1 cellular context compared by ENCODE assay signal in the genomic region with DNA sequence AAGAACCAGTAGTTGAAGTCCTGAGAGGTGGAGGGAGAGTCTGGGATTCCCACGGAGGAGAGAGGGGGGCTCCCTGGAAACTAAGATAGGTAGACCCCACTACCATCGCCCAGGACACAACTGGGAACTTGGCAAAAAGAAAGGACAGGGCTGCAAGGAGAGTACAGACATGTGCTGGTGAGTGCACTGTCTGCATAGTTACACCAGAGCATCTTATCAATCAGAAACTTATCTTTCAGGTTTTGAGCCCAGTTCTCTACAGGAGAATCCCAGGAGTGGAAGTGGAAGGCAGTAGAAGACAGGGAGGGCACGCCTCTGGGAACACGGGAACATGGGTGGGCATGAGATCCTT.
TF ChIP-seq lines count a peak whose summit lies in the region.

No MANE protein-coding gene starts in this region.

TF ChIP-seq in K562, 482 proteins besides CTCF, POLR2A, EP300 and RAD21:
- TF ChIP-seq STAT5A (IDR thresholded peaks at IDR 0.05; ENCODE audit: borderline replicate concordance, low read length) (no peak), ARNT (IDR thresholded peaks at IDR 0.05) (no peak), JUND (IDR thresholded peaks at IDR 0.05; ENCODE audit: borderline replicate concordance, low read depth, low read length) (no peak), JUND (tag; IDR thresholded peaks at IDR 0.05; ENCODE audit: borderline replicate concordance, low read depth, low read length) (no peak), GABPB1 (CRISPR knock-in tag; IDR thresholded peaks at IDR 0.05) (0 out of 2 replicates have a peak, but pooled peaks have one; percentile 6), E2F8 (IDR thresholded peaks at IDR 0.05; ENCODE audit: low read depth, partially characterized antibody) (peak; percentile 41)
- TF ChIP-seq, protein P1, sequence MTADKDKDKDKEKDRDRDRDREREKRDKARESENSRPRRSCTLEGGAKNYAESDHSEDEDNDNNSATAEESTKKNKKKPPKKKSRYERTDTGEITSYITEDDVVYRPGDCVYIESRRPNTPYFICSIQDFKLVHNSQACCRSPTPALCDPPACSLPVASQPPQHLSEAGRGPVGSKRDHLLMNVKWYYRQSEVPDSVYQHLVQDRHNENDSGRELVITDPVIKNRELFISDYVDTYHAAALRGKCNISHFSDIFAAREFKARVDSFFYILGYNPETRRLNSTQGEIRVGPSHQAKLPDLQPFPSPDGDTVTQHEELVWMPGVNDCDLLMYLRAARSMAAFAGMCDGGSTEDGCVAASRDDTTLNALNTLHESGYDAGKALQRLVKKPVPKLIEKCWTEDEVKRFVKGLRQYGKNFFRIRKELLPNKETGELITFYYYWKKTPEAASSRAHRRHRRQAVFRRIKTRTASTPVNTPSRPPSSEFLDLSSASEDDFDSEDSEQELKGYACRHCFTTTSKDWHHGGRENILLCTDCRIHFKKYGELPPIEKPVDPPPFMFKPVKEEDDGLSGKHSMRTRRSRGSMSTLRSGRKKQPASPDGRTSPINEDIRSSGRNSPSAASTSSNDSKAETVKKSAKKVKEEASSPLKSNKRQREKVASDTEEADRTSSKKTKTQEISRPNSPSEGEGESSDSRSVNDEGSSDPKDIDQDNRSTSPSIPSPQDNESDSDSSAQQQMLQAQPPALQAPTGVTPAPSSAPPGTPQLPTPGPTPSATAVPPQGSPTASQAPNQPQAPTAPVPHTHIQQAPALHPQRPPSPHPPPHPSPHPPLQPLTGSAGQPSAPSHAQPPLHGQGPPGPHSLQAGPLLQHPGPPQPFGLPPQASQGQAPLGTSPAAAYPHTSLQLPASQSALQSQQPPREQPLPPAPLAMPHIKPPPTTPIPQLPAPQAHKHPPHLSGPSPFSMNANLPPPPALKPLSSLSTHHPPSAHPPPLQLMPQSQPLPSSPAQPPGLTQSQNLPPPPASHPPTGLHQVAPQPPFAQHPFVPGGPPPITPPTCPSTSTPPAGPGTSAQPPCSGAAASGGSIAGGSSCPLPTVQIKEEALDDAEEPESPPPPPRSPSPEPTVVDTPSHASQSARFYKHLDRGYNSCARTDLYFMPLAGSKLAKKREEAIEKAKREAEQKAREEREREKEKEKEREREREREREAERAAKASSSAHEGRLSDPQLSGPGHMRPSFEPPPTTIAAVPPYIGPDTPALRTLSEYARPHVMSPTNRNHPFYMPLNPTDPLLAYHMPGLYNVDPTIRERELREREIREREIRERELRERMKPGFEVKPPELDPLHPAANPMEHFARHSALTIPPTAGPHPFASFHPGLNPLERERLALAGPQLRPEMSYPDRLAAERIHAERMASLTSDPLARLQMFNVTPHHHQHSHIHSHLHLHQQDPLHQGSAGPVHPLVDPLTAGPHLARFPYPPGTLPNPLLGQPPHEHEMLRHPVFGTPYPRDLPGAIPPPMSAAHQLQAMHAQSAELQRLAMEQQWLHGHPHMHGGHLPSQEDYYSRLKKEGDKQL (CRISPR knock-in tag; IDR thresholded peaks at IDR 0.05; ENCODE audit: borderline replicate concordance) = 0 out of 2 replicates have a peak, but pooled peaks have one; percentile 48
